ENCODE assay signal across 18 cellular contexts in the genomic region with DNA sequence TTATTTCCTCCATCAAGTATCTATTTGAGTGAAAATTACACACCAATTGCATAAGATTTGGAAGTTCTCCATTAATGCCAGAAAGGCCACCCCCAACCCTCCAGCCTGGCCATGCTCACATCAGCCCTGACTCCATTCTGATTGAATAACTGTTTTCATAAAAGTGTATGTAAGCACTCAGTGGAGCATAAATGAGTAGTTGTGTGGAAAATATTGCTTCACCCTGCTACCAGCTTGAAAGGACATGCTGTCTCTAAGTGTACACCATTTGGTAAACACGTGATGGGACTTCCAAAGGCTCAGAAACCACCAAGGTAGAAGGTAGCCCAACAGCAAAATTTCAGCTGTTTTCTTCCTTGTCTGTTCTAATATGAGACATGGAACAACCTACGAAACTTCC.
DNase-seq lines count a peak whose midpoint lies in the region; ATAC-seq and TF ChIP-seq lines count a peak whose summit lies in the region.
"Had no signal": no experiment of that assay in that cellular context is flagged by ENCODE, and none has a peak within 500 bp of the region (broad histone marks: within the 10 kb centered on the region; RNA-seq: fewer than 3 reads in every experiment).

No MANE protein-coding gene starts in this region.

- no peaks in the 10 kb centered on the region for H3K36me3 ChIP-seq in thyroid gland
- H3K36me3 ChIP-seq: BE2C had no signal

- no peak for ATAC-seq in Right ventricle myocardium inferior
- ATAC-seq: GM23338, HepG2 had no signal

- intact Hi-C loops in thyroid gland (cut with DNase I), result no loop called here
- intact Hi-C loops in Right ventricle myocardium inferior (cut with DNase I), result no loop called here

- peaks cover 3% of the 10 kb centered on the region for H3K9me3 Mint-ChIP-seq in activated CD4-positive, alpha-beta T cell treated with anti-CD3 and anti-CD28 coated beads, Interleukin-2, amount 10 ng/mL, durations not matched to agents 7 days and 5 days

- H3K4me3 ChIP-seq in epithelial cell of proximal tubule (ENCODE audit: low read depth, low read length) (no peak overlapping the region), fibroblast of the aortic adventitia (ENCODE audit: low read depth, low read length) (no peak overlapping the region), thyroid gland (replicated peaks in 1 of 3) (no peak overlapping the region)
- H3K4me3 ChIP-seq: GM23338 had no signal

- H3K27me3 ChIP-seq in thyroid gland, result no peaks in the 10 kb centered on the region
- H3K27me3 ChIP-seq: BE2C had no signal

- H3K4me3 Mint-ChIP-seq in activated CD4-positive, alpha-beta T cell treated with anti-CD3 and anti-CD28 coated beads, Interleukin-2, amount 10 ng/mL, durations not matched to agents 7 days and 5 days, result no peak overlapping the region
- H3K4me3 Mint-ChIP-seq: CD4-positive, alpha-beta memory T cell; GM23338 had no signal

- H3K9me3 ChIP-seq in thyroid gland, result no peaks in the 10 kb centered on the region
- H3K9me3 ChIP-seq: BE2C had no signal

- DNase-seq in GM03348 (ENCODE audit: low spot score) (peak; percentile 3), epithelial cell of proximal tubule (ENCODE audit: low read depth) (peak; percentile 30), fibroblast of the aortic adventitia (ENCODE audit: low read depth) (peak; percentile 11), thyroid gland (peak; percentile 17 to 31), SHP77 (lab: John Stamatoyannopoulos, UW) (no peak), Right ventricle myocardium inferior (ENCODE audit: missing footprints) (no peak), NCI-H2107 (lab: John Stamatoyannopoulos, UW) (no peak)
- DNase-seq in activated CD4-positive, alpha-beta T cell treated with anti-CD3 and anti-CD28 coated beads, Interleukin-2, amount 10 ng/mL, durations not matched to agents 7 days and 5 days, result no peak
- DNase-seq: ACHN; BE2C; CD4-positive, alpha-beta memory T cell; DMS153; DMS79 treated with DMSO at 0.1 percent for 48 hours; GF-D8; H7 had no signal

- H3K36me3 Mint-ChIP-seq in activated CD4-positive, alpha-beta T cell treated with anti-CD3 and anti-CD28 coated beads, Interleukin-2, amount 10 ng/mL, durations not matched to agents 7 days and 5 days (ENCODE audit: low read depth), result no peaks in the 10 kb centered on the region
- H3K36me3 Mint-ChIP-seq: CD4-positive, alpha-beta memory T cell had no signal

- TF ChIP-seq POLR2A in thyroid gland (IDR thresholded peaks at IDR 0.05), result no peak

- no peak for TF ChIP-seq CTCF in epithelial cell of proximal tubule (conservative IDR thresholded peaks at IDR 0.05; ENCODE audit: low read depth, low read length)
- no peak for TF ChIP-seq CTCF in fibroblast of the aortic adventitia (IDR thresholded peaks at IDR 0.05; ENCODE audit: insufficient read depth, low read length)
- TF ChIP-seq CTCF in thyroid gland (IDR thresholded peaks at IDR 0.05), result no peak

- H3K27ac Mint-ChIP-seq in activated CD4-positive, alpha-beta T cell treated with anti-CD3 and anti-CD28 coated beads, Interleukin-2, amount 10 ng/mL, durations not matched to agents 7 days and 5 days, result no peak overlapping the region
- H3K27ac Mint-ChIP-seq: CD4-positive, alpha-beta memory T cell; GM23338 had no signal

- POLR2A ChIA-PET in activated CD4-positive, alpha-beta T cell treated with anti-CD3 and anti-CD28 coated beads, Interleukin-2, amount 10 ng/mL, durations not matched to agents 7 days and 5 days (lab: Charles Lee), result no interaction called here

- no peaks in the 10 kb centered on the region for H3K4me1 Mint-ChIP-seq in activated CD4-positive, alpha-beta T cell treated with anti-CD3 and anti-CD28 coated beads, Interleukin-2, amount 10 ng/mL, durations not matched to agents 7 days and 5 days
- H3K4me1 Mint-ChIP-seq: CD4-positive, alpha-beta memory T cell; GM23338 had no signal

- no peak overlapping the region for H3K27ac ChIP-seq in thyroid gland
- H3K27ac ChIP-seq: C4-2B had no signal

- H3K4me1 ChIP-seq in thyroid gland, result no peaks in the 10 kb centered on the region
- H3K4me1 ChIP-seq: BE2C had no signal

- 64 to 74% methylated on average over 2 of the region's 2 CpGs for WGBS in thyroid gland, 2 donors

- H3K27me3 Mint-ChIP-seq in activated CD4-positive, alpha-beta T cell treated with anti-CD3 and anti-CD28 coated beads, Interleukin-2, amount 10 ng/mL, durations not matched to agents 7 days and 5 days, result no peaks in the 10 kb centered on the region
- H3K27me3 Mint-ChIP-seq: CD4-positive, alpha-beta memory T cell had no signal

- CTCF ChIA-PET in activated CD4-positive, alpha-beta T cell treated with anti-CD3 and anti-CD28 coated beads, Interleukin-2, amount 10 ng/mL, durations not matched to agents 7 days and 5 days (lab: Charles Lee), result no interaction called here

Comparison
In these comparisons a context has a peak if more than half of its experiments do, and no peak if none do; other contexts are left out.
1. DNase-seq: peak in GM03348 (single experiment), epithelial cell of proximal tubule (single experiment), fibroblast of the aortic adventitia (single experiment) and thyroid gland (2 of 2); none in activated CD4-positive, alpha-beta T cell treated with anti-CD3 and anti-CD28 coated beads, Interleukin-2, amount 10 ng/mL, durations not matched to agents 7 days and 5 days (single experiment), SHP77 (0 of 2), Right ventricle myocardium inferior (single experiment) and NCI-H2107 (single experiment).